9 cellular contexts compared by ENCODE assay signal in the genomic region with DNA sequence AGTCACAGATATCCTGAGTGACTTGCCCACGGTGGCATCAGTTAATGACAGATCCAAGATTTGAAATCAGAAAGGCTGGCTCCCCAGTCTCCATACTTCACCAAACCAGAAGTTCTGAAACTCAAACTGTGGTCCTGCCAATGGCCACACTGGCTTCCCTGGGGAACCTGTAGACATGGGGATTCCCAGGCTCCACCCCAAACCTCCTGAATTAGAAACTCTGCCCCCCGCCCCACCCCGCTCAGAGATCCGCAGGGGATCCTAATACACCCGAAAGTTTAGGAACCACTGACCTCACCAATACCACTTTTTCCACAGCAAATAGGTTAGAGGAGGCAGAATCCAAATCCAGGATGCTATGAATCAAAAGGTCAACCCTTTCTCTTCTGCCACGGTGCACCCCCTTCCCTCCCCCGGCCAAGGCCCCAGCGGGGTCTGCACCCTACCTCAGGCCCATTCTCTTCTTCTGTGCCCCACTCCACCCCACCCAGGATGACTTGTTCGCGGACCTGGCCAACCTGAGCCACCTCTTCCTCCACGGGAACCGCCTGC. TPM values are rescaled to one million over a fixed set of nuclear protein-coding genes. Genes with fewer than 3 reads are reported as not detected.
DNase-seq lines count a peak whose midpoint lies in the region; ATAC-seq lines count a peak whose summit lies in the region.
"Had no signal": no experiment of that assay in that cellular context is flagged by ENCODE, and none has a peak within 500 bp of the region (broad histone marks: within the 10 kb centered on the region; RNA-seq: fewer than 3 reads in every experiment).

No MANE protein-coding gene starts in this region.

- H3K27me3 Mint-ChIP-seq in activated CD4-positive, alpha-beta T cell treated with anti-CD3 and anti-CD28 coated beads for 36 hours: peaks cover 5% of the 10 kb centered on the region
- H3K27me3 Mint-ChIP-seq in activated CD4-positive, alpha-beta T cell treated with anti-CD3 and anti-CD28 coated beads, Interleukin-2, amount 10 ng/mL, durations not matched to agents 7 days and 5 days: peaks cover 29% of the 10 kb centered on the region

- peaks cover 30% of the 10 kb centered on the region for H3K4me1 Mint-ChIP-seq in activated CD4-positive, alpha-beta T cell treated with anti-CD3 and anti-CD28 coated beads for 36 hours
- peaks cover 40% of the 10 kb centered on the region for H3K4me1 Mint-ChIP-seq in activated CD4-positive, alpha-beta T cell treated with anti-CD3 and anti-CD28 coated beads, Interleukin-2, amount 10 ng/mL, durations not matched to agents 7 days and 5 days

- peak overlapping the region; percentile 59 for H3K4me3 Mint-ChIP-seq in activated CD4-positive, alpha-beta T cell treated with anti-CD3 and anti-CD28 coated beads for 36 hours
- H3K4me3 Mint-ChIP-seq in activated CD4-positive, alpha-beta T cell treated with anti-CD3 and anti-CD28 coated beads, Interleukin-2, amount 10 ng/mL, durations not matched to agents 7 days and 5 days: no peak overlapping the region

- ATAC-seq in activated CD4-positive, alpha-beta T cell treated with anti-CD3 and anti-CD28 coated beads for 36 hours: no peak

- H3K36me3 Mint-ChIP-seq in activated CD4-positive, alpha-beta T cell treated with anti-CD3 and anti-CD28 coated beads for 36 hours (ENCODE audit: low read depth): no peaks in the 10 kb centered on the region
- H3K36me3 Mint-ChIP-seq in activated CD4-positive, alpha-beta T cell treated with anti-CD3 and anti-CD28 coated beads, Interleukin-2, amount 10 ng/mL, durations not matched to agents 7 days and 5 days (ENCODE audit: low read depth): no peaks in the 10 kb centered on the region

- peak overlapping the region; percentile 41 for H3K4me3 ChIP-seq in iPS-18a (ENCODE audit: low read length)
- peak overlapping the region in 4 of 5 donors; percentile 50 to 59 (median 57) for H3K4me3 ChIP-seq in subcutaneous abdominal adipose tissue (ENCODE audit: low read depth in 1 of 5, low read length in 5 of 5)

- intact Hi-C loops in activated CD4-positive, alpha-beta T cell treated with anti-CD3 and anti-CD28 coated beads for 36 hours (cut with DNase I, micrococcal nuclease): loop anchor here (1.0 to 5.0 kb wide), 2 partner anchors 15 to 48 kb away; a partner anchor contains a TSS

- H3K27ac ChIP-seq in iPS-18a (ENCODE audit: low read length) (no peak overlapping the region), subcutaneous abdominal adipose tissue (ENCODE audit: low read depth, low read length) (no peak overlapping the region)

- no peak for DNase-seq in activated CD4-positive, alpha-beta T cell treated with anti-CD3 and anti-CD28 coated beads for 36 hours
- no peak for DNase-seq in activated CD4-positive, alpha-beta T cell treated with anti-CD3 and anti-CD28 coated beads, Interleukin-2, amount 10 ng/mL, durations not matched to agents 7 days and 5 days
- DNase-seq in RPMI8226 (peak; percentile 34), NCI-H748 (lab: John Stamatoyannopoulos, UW; ENCODE audit: unreplicated experiment) (no peak), hepatic stellate cell (ENCODE audit: low spot score) (no peak), NCI-H82 treated with DMSO at 0.1 percent for 48 hours (lab: John Stamatoyannopoulos, UW; ENCODE audit: unreplicated experiment) (no peak)
- DNase-seq: NK-92 treated with Interleukin-12 subunit alpha and Interleukin-12 subunit beta, amount 100 ng/mL, for 24 hours had no signal

- no peaks in the 10 kb centered on the region for H3K36me3 ChIP-seq in iPS-18a (ENCODE audit: control insufficient read depth, low read depth, low read length)
- H3K36me3 ChIP-seq in subcutaneous abdominal adipose tissue (ENCODE audit: control insufficient read depth in 5 of 5, insufficient read depth in 5 of 5, low read length in 5 of 5): no peaks in the 10 kb centered on the region

- H3K27me3 ChIP-seq in iPS-18a (ENCODE audit: control insufficient read depth, insufficient read depth, low read length) (peaks cover 44% of the 10 kb centered on the region), subcutaneous abdominal adipose tissue (ENCODE audit: control insufficient read depth in 5 of 5, insufficient read depth in 4 of 5, low read length in 5 of 5) (peaks cover 5 to 32% (median 13%) of the 10 kb centered on the region in 5 donors)

- CTCF ChIA-PET in activated CD4-positive, alpha-beta T cell treated with anti-CD3 and anti-CD28 coated beads for 36 hours (lab: Charles Lee): interaction anchor here (0.7 to 10.9 kb wide), 7 partner anchors 16 to 180 kb away, joined by 3 to 124 read pairs (median 5); a partner anchor contains a TSS
- CTCF ChIA-PET in activated CD4-positive, alpha-beta T cell treated with anti-CD3 and anti-CD28 coated beads, Interleukin-2, amount 10 ng/mL, durations not matched to agents 7 days and 5 days (lab: Charles Lee): interaction anchor here (1.0 to 1.3 kb wide), 8 partner anchors 8 to 130 kb away, joined by 3 to 4 read pairs (median 3); a partner anchor contains a TSS

- H3K27ac Mint-ChIP-seq in activated CD4-positive, alpha-beta T cell treated with anti-CD3 and anti-CD28 coated beads for 36 hours: peak overlapping the region; percentile 37
- H3K27ac Mint-ChIP-seq in activated CD4-positive, alpha-beta T cell treated with anti-CD3 and anti-CD28 coated beads, Interleukin-2, amount 10 ng/mL, durations not matched to agents 7 days and 5 days: no peak overlapping the region

- no peak overlapping the region for H3K9ac ChIP-seq in iPS-18a (ENCODE audit: low read length)
- H3K9ac ChIP-seq in subcutaneous abdominal adipose tissue (ENCODE audit: low read length in 5 of 5): peak overlapping the region in 2 of 5 donors; percentile 19 to 28

- POLR2A ChIA-PET in activated CD4-positive, alpha-beta T cell treated with anti-CD3 and anti-CD28 coated beads for 36 hours (lab: Charles Lee): no interaction called here
- POLR2A ChIA-PET in activated CD4-positive, alpha-beta T cell treated with anti-CD3 and anti-CD28 coated beads, Interleukin-2, amount 10 ng/mL, durations not matched to agents 7 days and 5 days (lab: Charles Lee): no interaction called here

- H3K9me3 ChIP-seq in iPS-18a (ENCODE audit: control insufficient read depth, low read depth, low read length) (no peaks in the 10 kb centered on the region), subcutaneous abdominal adipose tissue (ENCODE audit: control insufficient read depth in 5 of 5, low read length in 5 of 5) (no peaks in the 10 kb centered on the region)

- H3K9me3 Mint-ChIP-seq in activated CD4-positive, alpha-beta T cell treated with anti-CD3 and anti-CD28 coated beads for 36 hours (ENCODE audit: low read depth): no peaks in the 10 kb centered on the region
- H3K9me3 Mint-ChIP-seq in activated CD4-positive, alpha-beta T cell treated with anti-CD3 and anti-CD28 coated beads, Interleukin-2, amount 10 ng/mL, durations not matched to agents 7 days and 5 days: no peaks in the 10 kb centered on the region

- peaks cover 9% of the 10 kb centered on the region for H3K4me1 ChIP-seq in iPS-18a (ENCODE audit: control insufficient read depth, low read depth, low read length)
- peaks cover 0 to 26% (median 12%) of the 10 kb centered on the region in 5 donors for H3K4me1 ChIP-seq in subcutaneous abdominal adipose tissue (ENCODE audit: control insufficient read depth in 5 of 5, insufficient read depth in 5 of 5, low read length in 5 of 5)

RNA-seq across cellular contexts. Expression of a gene that starts 15.4 kb away (rescaled TPM):
- under 1 TPM; 0.33 to 0.39 TPM for total RNA-seq in activated CD4-positive, alpha-beta T cell treated with anti-CD3 and anti-CD28 coated beads for 36 hours
- total RNA-seq in activated CD4-positive, alpha-beta T cell treated with anti-CD3 and anti-CD28 coated beads, Interleukin-2, amount 10 ng/mL, durations not matched to agents 7 days and 5 days: under 1 TPM in 1 of 2 experiments, not detected in 1; 0.35 TPM

RNA-seq across cellular contexts. Expression of a gene that starts 39.8 kb away (rescaled TPM):
- 10 to 100 TPM; 27.6 to 28.7 TPM for total RNA-seq in activated CD4-positive, alpha-beta T cell treated with anti-CD3 and anti-CD28 coated beads for 36 hours
- total RNA-seq in activated CD4-positive, alpha-beta T cell treated with anti-CD3 and anti-CD28 coated beads, Interleukin-2, amount 10 ng/mL, durations not matched to agents 7 days and 5 days: 10 to 100 TPM; 22.9 to 23.4 TPM

RNA-seq across cellular contexts. Expression of a gene that starts 48.8 kb away (rescaled TPM):
- 100 to 1,000 TPM; 268 to 333 TPM for total RNA-seq in activated CD4-positive, alpha-beta T cell treated with anti-CD3 and anti-CD28 coated beads for 36 hours
- 100 to 1,000 TPM in 1 of 2 experiments, 10 to 100 TPM in 1; 98.2 to 104 TPM for total RNA-seq in activated CD4-positive, alpha-beta T cell treated with anti-CD3 and anti-CD28 coated beads, Interleukin-2, amount 10 ng/mL, durations not matched to agents 7 days and 5 days

RNA-seq across cellular contexts. Expression of a gene that starts 54.8 kb away (rescaled TPM):
- 100 to 1,000 TPM; 124 to 158 TPM for total RNA-seq in activated CD4-positive, alpha-beta T cell treated with anti-CD3 and anti-CD28 coated beads for 36 hours
- 10 to 100 TPM; 87.3 to 97.7 TPM for total RNA-seq in activated CD4-positive, alpha-beta T cell treated with anti-CD3 and anti-CD28 coated beads, Interleukin-2, amount 10 ng/mL, durations not matched to agents 7 days and 5 days
